9 cellular contexts compared by ENCODE assay signal in the genomic region with DNA sequence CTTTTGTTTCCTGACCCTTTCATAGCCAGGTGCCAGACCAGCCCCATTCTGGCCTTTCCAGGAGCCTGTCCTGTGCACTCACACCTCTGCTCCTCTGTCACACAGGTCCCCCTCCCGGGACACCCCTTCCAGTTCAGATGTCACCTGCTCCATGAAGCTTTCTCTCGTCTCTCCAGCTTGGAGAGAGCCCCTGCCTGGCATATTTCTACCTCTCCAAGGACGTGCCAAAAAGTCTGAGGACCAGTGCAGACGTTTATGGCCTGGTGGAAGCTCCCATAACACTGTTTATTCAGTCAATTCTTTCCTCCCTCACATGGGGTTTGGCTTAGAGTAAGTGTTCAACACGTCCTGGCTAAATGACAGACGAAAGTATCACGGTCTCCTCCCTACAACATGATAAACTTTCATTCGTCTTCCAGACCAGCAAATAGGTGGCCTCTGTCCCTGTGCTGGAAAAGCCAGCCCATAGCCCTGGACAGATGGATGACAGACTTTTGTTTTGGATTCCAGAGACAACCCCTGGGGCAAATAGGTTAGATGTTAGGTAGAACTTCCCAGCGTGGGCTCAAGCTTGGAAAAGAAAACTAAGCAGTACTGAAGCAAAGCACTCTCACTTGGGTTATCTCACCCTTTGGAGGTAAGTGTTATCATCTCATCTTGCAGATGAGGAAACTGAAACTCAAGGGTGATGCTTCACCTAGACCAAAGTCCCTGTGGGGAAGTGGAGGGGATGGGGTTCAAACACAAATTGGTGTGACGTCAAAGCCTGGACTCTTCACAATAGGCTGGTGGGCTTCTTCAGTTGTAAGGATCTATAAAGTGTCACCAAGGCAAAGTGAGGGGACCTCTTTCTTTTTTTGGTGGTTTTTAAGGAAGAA. TPM values are rescaled to one million over a fixed set of nuclear protein-coding genes. Genes with fewer than 3 reads are reported as not detected.
DNase-seq lines count a peak whose midpoint lies in the region; ATAC-seq, FAIRE-seq and TF ChIP-seq lines count a peak whose summit lies in the region.
"Had no signal": no experiment of that assay in that cellular context is flagged by ENCODE, and none has a peak within 500 bp of the region (broad histone marks: within the 10 kb centered on the region; RNA-seq: fewer than 3 reads in every experiment).

No MANE protein-coding gene starts in this region.

- intact Hi-C loops in mucosa of descending colon (cut with DNase I, micrococcal nuclease) = no loop called here

- H3K4me3 ChIP-seq in fibroblast of mammary gland (ENCODE audit: control insufficient read depth, low read depth, low read length) (peak overlapping the region; percentile 10), mucosa of descending colon (no peak overlapping the region)

- ATAC-seq in T-cell (replicated peaks in 1 of 4) (peak in 1 of 4 experiments; percentile 22), GM19463 (IDR thresholded peaks at IDR 0.05; ENCODE audit: unreplicated experiment) (no peak), mucosa of descending colon (no peak), HG02973 (IDR thresholded peaks at IDR 0.05; ENCODE audit: unreplicated experiment) (no peak)

- H3K27ac Mint-ChIP-seq in T-cell = peak overlapping the region; percentile 89

- FAIRE-seq in GM12891 (lab: Jason Lieb, UNC) = peak; percentile 26
- FAIRE-seq: endometrium had no signal

- H3K4me1 ChIP-seq in mucosa of descending colon (ENCODE audit: low read depth) = peaks cover 56% of the 10 kb centered on the region

- POLR2A ChIA-PET in T-cell (lab: Charles Lee) = interaction anchor here (0.6 kb wide), 2 partner anchors 171 to 711 kb away, joined by 6 to 9 read pairs; no protein-coding TSS in a partner anchor

- CTCF ChIA-PET in T-cell (lab: Charles Lee) = interaction anchor here in 1 of 2 donors (0.6 kb wide), 1 partner anchor 94 kb away, joined by 3 read pairs; no protein-coding TSS in a partner anchor

- peak overlapping the region in 2 of 3 donors; percentile 86 to 87 for H3K4me3 Mint-ChIP-seq in T-cell

- no peak for TF ChIP-seq CTCF in fibroblast of mammary gland (conservative IDR thresholded peaks at IDR 0.05; ENCODE audit: control insufficient read depth, insufficient read depth, low read depth, low read length)
- TF ChIP-seq CTCF in mucosa of descending colon (IDR thresholded peaks at IDR 0.05) = no peak

- TF ChIP-seq POLR2A in GM12891 (IDR thresholded peaks at IDR 0.05; ENCODE audit: low read depth, low read length) = no peak

- no peaks in the 10 kb centered on the region for H3K9me3 ChIP-seq in mucosa of descending colon

- no peaks in the 10 kb centered on the region for H3K27me3 Mint-ChIP-seq in T-cell

- DNase-seq in GM12891 (ENCODE audit: insufficient read length, low spot score) = no peak
- peak in 6 of 34 experiments; percentile 10 to 47 (median 32) for DNase-seq in T-cell
- no peak for DNase-seq in fibroblast of mammary gland (ENCODE audit: low read depth)
- DNase-seq in stimulated activated CD8-positive, alpha-beta memory T cell treated with anti-CD3 and anti-CD28 coated beads, Interleukin-4, amount 100 ng/mL, for 48 hours = peak; percentile 57
- no peak for DNase-seq in activated effector memory CD4-positive, alpha-beta T cell treated with anti-CD3 and anti-CD28 coated beads, Interleukin-2, amount 50 U/mL, for 16 hours
- DNase-seq in mucosa of descending colon = no peak

- H3K36me3 ChIP-seq in mucosa of descending colon (ENCODE audit: low read depth) = no peaks in the 10 kb centered on the region

- H3K4me1 Mint-ChIP-seq in T-cell = peaks cover 56 to 62% (median 62%) of the 10 kb centered on the region in 3 donors

- H3K36me3 Mint-ChIP-seq in T-cell = no peaks in the 10 kb centered on the region

- no peaks in the 10 kb centered on the region for H3K9me3 Mint-ChIP-seq in T-cell

TF ChIP-seq in GM12891, 5 proteins besides CTCF, POLR2A, EP300 and RAD21:
- peak; percentile 76 for TF ChIP-seq SPI1 (IDR thresholded peaks at IDR 0.05; ENCODE audit: low read depth, low read length)
- no peak for TF ChIP-seq TAF1 (IDR thresholded peaks at IDR 0.05; ENCODE audit: low read depth, low read length)
- TF ChIP-seq POLR2AphosphoS5 (IDR thresholded peaks at IDR 0.05; ENCODE audit: low read depth, low read length) = no peak
- TF ChIP-seq POU2F2 (IDR thresholded peaks at IDR 0.05; ENCODE audit: low read depth, low read length) = no peak

RNA-seq across cellular contexts. Expression of a gene that starts 52.9 kb away (rescaled TPM):
- 7.9 TPM for polyA plus RNA-seq in GM12891 (2012; ENCODE audit: low read depth, missing spikeins)
- total RNA-seq in T-cell (10 to 100 TPM; 81.0 to 94.5 (median 87.1) TPM), mucosa of descending colon (100 to 1,000 TPM; 103 to 161 (median 149) TPM)
